Comparison of ENCODE assay signal across 11 cellular contexts in genomic region chr15:65903296-65904073, GRCh38. TPM values are rescaled to one million over a fixed set of nuclear protein-coding genes. Genes with fewer than 3 reads are reported as not detected.
DNase-seq lines count a peak whose midpoint lies in the region; ATAC-seq and TF ChIP-seq lines count a peak whose summit lies in the region.
"Had no signal": no experiment of that assay in that cellular context is flagged by ENCODE, and none has a peak within 500 bp of the region (broad histone marks: within the 10 kb centered on the region; RNA-seq: fewer than 3 reads in every experiment).

No MANE protein-coding gene starts in this region.

- H3K9me3 ChIP-seq in lung (ENCODE audit: control insufficient read depth in 2 of 2, insufficient read depth in 1 of 2, low read length in 1 of 2) = no peaks in the 10 kb centered on the region
- H3K9me3 ChIP-seq: upper lobe of right lung had no signal

- WGBS in lung, 2 donors = 84 to 91% methylated on average over 6 of the region's 6 CpGs

- H3K27me3 Mint-ChIP-seq in HFFc6 (ENCODE audit: insufficient read depth) (peaks cover 2% of the 10 kb centered on the region; the same call in 1 of the 2 replicates), chondrocyte (ENCODE audit: low read depth) (no peaks in the 10 kb centered on the region)
- H3K27me3 Mint-ChIP-seq: activated naive CD8-positive, alpha-beta T cell treated with anti-CD3 and anti-CD28 coated beads for 36 hours had no signal

- H3K36me3 Mint-ChIP-seq in HFFc6 (ENCODE audit: low read depth) (peaks cover 28% of the 10 kb centered on the region), chondrocyte (ENCODE audit: low read depth) (peaks cover 22% of the 10 kb centered on the region)

- intact Hi-C loops in cardiac septum (cut with DNase I) = no loop called here

- no peak for ATAC-seq in lung (ENCODE audit: insufficient read depth, low FRiP score)

- no peak overlapping the region for H3K27ac ChIP-seq in lung (ENCODE audit: low read depth in 1 of 2, low read length in 1 of 2)
- H3K27ac ChIP-seq: upper lobe of right lung had no signal

- H3K9me3 Mint-ChIP-seq in HFFc6 (no peaks in the 10 kb centered on the region), chondrocyte (ENCODE audit: low read depth) (no peaks in the 10 kb centered on the region)
- H3K9me3 Mint-ChIP-seq: activated naive CD8-positive, alpha-beta T cell treated with anti-CD3 and anti-CD28 coated beads for 36 hours had no signal

- TF ChIP-seq CTCF in AG10803 (conservative IDR thresholded peaks at IDR 0.05; ENCODE audit: low read length) (no peak), HFFc6 (IDR thresholded peaks at IDR 0.05) (no peak), lung (IDR thresholded peaks at IDR 0.05; ENCODE audit: control extremely low read depth, extremely low read depth) (no peak), chondrocyte (IDR thresholded peaks at IDR 0.05) (no peak)

- H3K4me1 Mint-ChIP-seq in HFFc6 (ENCODE audit: low read depth) = peaks cover 28% of the 10 kb centered on the region
- H3K4me1 Mint-ChIP-seq in chondrocyte (ENCODE audit: low read depth) = peaks cover 16% of the 10 kb centered on the region

- H3K4me3 Mint-ChIP-seq in HFFc6 = no peak overlapping the region
- H3K4me3 Mint-ChIP-seq in chondrocyte (ENCODE audit: unreplicated experiment) = no peak overlapping the region
- H3K4me3 Mint-ChIP-seq: activated naive CD8-positive, alpha-beta T cell treated with anti-CD3 and anti-CD28 coated beads for 36 hours had no signal

- H3K4me3 ChIP-seq in AG10803 (ENCODE audit: low read length) = no peak overlapping the region
- no peak overlapping the region for H3K4me3 ChIP-seq in lung
- H3K4me3 ChIP-seq: upper lobe of right lung had no signal

- peak overlapping the region; percentile 33; the same call in 1 of the 2 replicates for H3K27ac Mint-ChIP-seq in HFFc6
- no peak overlapping the region for H3K27ac Mint-ChIP-seq in chondrocyte (ENCODE audit: unreplicated experiment)
- H3K27ac Mint-ChIP-seq: activated naive CD8-positive, alpha-beta T cell treated with anti-CD3 and anti-CD28 coated beads for 36 hours had no signal

- H3K36me3 ChIP-seq in lung (ENCODE audit: control insufficient read depth in 2 of 2, insufficient read depth in 2 of 2, low read length in 2 of 2) = peaks cover 4 to 14% of the 10 kb centered on the region in 2 donors

- no peaks in the 10 kb centered on the region for H3K27me3 ChIP-seq in lung (ENCODE audit: control insufficient read depth, insufficient read depth)
- H3K27me3 ChIP-seq: upper lobe of right lung had no signal

- H3K4me1 ChIP-seq in lung (ENCODE audit: control insufficient read depth in 2 of 2, insufficient read depth in 2 of 2, low read length in 2 of 2) = peaks cover 0 to 6% of the 10 kb centered on the region in 2 donors

- DNase-seq in AG10803 (ENCODE audit: low read depth) (peak; percentile 12), HFFc6 (peak; percentile 27), amniotic epithelial cell (ENCODE audit: low read depth) (peak; percentile 76), lung (ENCODE audit: low spot score) (peak; percentile 11), T-helper 1 cell (no peak), chondrocyte (ENCODE audit: low spot score) (no peak), cardiac septum (ENCODE audit: low spot score) (no peak)
- DNase-seq in activated CD4-positive, alpha-beta T cell treated with anti-CD3 and anti-CD28 coated beads for 4 hours = no peak
- DNase-seq: activated naive CD8-positive, alpha-beta T cell treated with anti-CD3 and anti-CD28 coated beads for 36 hours; effector CD8-positive, alpha-beta T cell; upper lobe of right lung had no signal

RNA-seq across cellular contexts. Expression of gene RAB11A, which starts 34.2 kb away (rescaled TPM):
- 100 to 1,000 TPM; 193 to 236 (median 223) TPM for total RNA-seq in HFFc6 (2021; fragmentation: NEBNext Ultra II Directional; extraction: Animal tissue kit (Norgen Biotek cat#: 25700))
- 100 to 1,000 TPM; 206 to 313 TPM for total RNA-seq in lung
- polyA plus RNA-seq in lung = 100 to 1,000 TPM; 120 to 258 TPM
- 150 to 153 TPM (median 153 TPM) in 3 replicates for total RNA-seq in chondrocyte
- total RNA-seq in cardiac septum = 147 TPM

Comparison
In these comparisons a context has a peak if more than half of its experiments do, and no peak if none do; other contexts are left out.
1. DNase-seq: peak in AG10803 (single experiment), HFFc6 (single experiment), amniotic epithelial cell (single experiment) and lung (single experiment); none in T-helper 1 cell (0 of 5), chondrocyte (single experiment), cardiac septum (single experiment) and activated CD4-positive, alpha-beta T cell treated with anti-CD3 and anti-CD28 coated beads for 4 hours (0 of 2).